34 cellular contexts compared by ENCODE assay signal in the genomic region with DNA sequence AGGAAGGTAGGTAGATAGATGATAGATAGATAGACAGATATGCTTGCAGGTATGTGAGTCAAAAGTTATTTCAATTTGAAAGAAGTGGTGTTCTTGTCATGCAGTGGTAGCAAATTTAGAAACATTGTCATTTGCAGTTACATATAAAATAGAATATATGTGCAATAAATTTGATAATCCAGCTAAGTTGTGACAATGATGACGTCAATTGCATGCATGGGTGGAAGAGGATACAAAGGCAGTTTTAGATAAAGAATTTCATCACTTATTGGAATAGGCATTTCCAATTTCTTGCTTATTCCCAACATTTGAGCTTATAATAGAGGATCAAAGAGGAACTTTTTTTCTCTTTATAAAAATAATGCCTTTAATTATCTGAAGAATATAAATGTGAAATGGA.
"Had no signal": no experiment of that assay in that cellular context is flagged by ENCODE, and none has a peak within 500 bp of the region (broad histone marks: within the 10 kb centered on the region; RNA-seq: fewer than 3 reads in every experiment).

No MANE protein-coding gene starts in this region.

- H3K27me3 ChIP-seq: MG63 had no signal

- H3K4me3 ChIP-seq: MG63 had no signal

- H3K36me3 ChIP-seq: MG63 had no signal

- DNase-seq: Karpas-422, Kasumi-1, MG63, MM.1S, MV-4-11, NCI-H1048, NCI-H1092, NCI-H1092 treated with DMSO at 0.1 percent for 48 hours, NCI-H1105, NCI-H1105 treated with DMSO at 0.1 percent for 48 hours, NCI-H1417, NCI-H1417 treated with DMSO at 0.1 percent for 48 hours, NCI-H1436, NCI-H1436 treated with DMSO at 0.1 percent for 48 hours, NCI-H146, NCI-H1694, NCI-H1694 treated with DMSO at 0.1 percent for 48 hours, NCI-H187, NCI-H187 treated with DMSO at 0.1 percent for 48 hours, NCI-H1930, NCI-H2029, NCI-H2029 treated with DMSO at 0.1 percent for 48 hours, NCI-H2081, NCI-H2081 treated with DMSO at 0.1 percent for 48 hours, NCI-H2107, NCI-H2171, NCI-H2171 treated with DMSO at 0.1 percent for 48 hours, NCI-H2227 treated with DMSO at 0.1 percent for 48 hours, NCI-H226, NCI-H345, NCI-H446, NCI-H446 treated with DMSO at 0.1 percent for 48 hours, NCI-H510A, NCI-H510A treated with DMSO at 0.1 percent for 48 hours had no signal

- H3K9me3 ChIP-seq: MG63 had no signal
